Comparison of ENCODE assay signal across 26 cellular contexts in genomic region chr1:109269212-109269980, GRCh38. TPM values are rescaled to one million over a fixed set of nuclear protein-coding genes. Genes with fewer than 3 reads are reported as not detected.
"Had no signal": no experiment of that assay in that cellular context is flagged by ENCODE, and none has a peak within 500 bp of the region (broad histone marks: within the 10 kb centered on the region; RNA-seq: fewer than 3 reads in every experiment).

No MANE protein-coding gene starts in this region.

- H3K9ac ChIP-seq: neural progenitor cell had no signal

- H3K4me1 Mint-ChIP-seq: activated B cell treated with CpG ODN at 0.5 μM for 24 hours had no signal

- H3K9me3 Mint-ChIP-seq: activated B cell treated with CpG ODN at 0.5 μM for 24 hours; activated CD4-positive, alpha-beta memory T cell treated with anti-CD3 and anti-CD28 coated beads for 36 hours; activated naive CD4-positive, alpha-beta T cell treated with anti-CD3 and anti-CD28 coated beads, Interleukin-2, amount 50 U/mL, for 72 hours; activated T-helper 1 cell treated with anti-CD3 and anti-CD28 coated beads, Interleukin-12 subunit alpha, Interleukin-12 subunit beta, Interleukin-2, Interleukin-4 antibody, amounts not matched to agents 30 ng/mL and 10 ng/mL and 1 ng/mL, durations not matched to agents 14 hours and 24 hours and 36 hours; naive thymus-derived CD4-positive, alpha-beta T cell; neural progenitor cell had no signal

- DNase-seq: activated B cell treated with CpG ODN at 0.5 μM for 24 hours; activated CD4-positive, alpha-beta memory T cell treated with anti-CD3 and anti-CD28 coated beads for 36 hours; activated CD4-positive, alpha-beta T cell treated with anti-CD3 and anti-CD28 coated beads for 4 hours; activated gamma-delta T cell treated with Interleukin-2 at 50 U/mL for 16 hours; activated T-cell treated with anti-CD3 and anti-CD28 coated beads for 4 hours; endodermal cell; foreskin fibroblast; glutamatergic neuron; hippocampal formation; islet precursor cell; mesenchymal stem cell; naive thymus-derived CD4-positive, alpha-beta T cell; stimulated activated CD4-positive, alpha-beta T cell treated with anti-CD3 and anti-CD28 coated beads, Interleukin-2, amount 100 ng/mL, for 24 hours; stimulated activated naive CD4-positive, alpha-beta T cell treated with Interleukin-2 at 50 U/mL for 16 hours; uterus had no signal

- FAIRE-seq: bronchial epithelial cell, pancreas had no signal

- H3K27me3 ChIP-seq: adrenal gland, neural progenitor cell, pancreas, tibial nerve, uterus had no signal

- H2AFZ ChIP-seq: neural progenitor cell had no signal

- H3K4me3 ChIP-seq: adrenal gland, mucosa of descending colon, neural progenitor cell, pancreas, tibial nerve, uterus had no signal

- H3K4me2 ChIP-seq: neural progenitor cell had no signal

- H3K27me3 Mint-ChIP-seq: activated B cell treated with CpG ODN at 0.5 μM for 24 hours; activated CD4-positive, alpha-beta memory T cell treated with anti-CD3 and anti-CD28 coated beads for 36 hours; naive thymus-derived CD4-positive, alpha-beta T cell had no signal

- H3K4me1 ChIP-seq: adrenal gland, neural progenitor cell, uterus had no signal

- H3K36me3 Mint-ChIP-seq: activated CD4-positive, alpha-beta memory T cell treated with anti-CD3 and anti-CD28 coated beads for 36 hours; activated naive CD4-positive, alpha-beta T cell treated with anti-CD3 and anti-CD28 coated beads, Interleukin-2, amount 50 U/mL, for 72 hours had no signal

- H3K27ac Mint-ChIP-seq: activated B cell treated with CpG ODN at 0.5 μM for 24 hours; activated CD4-positive, alpha-beta memory T cell treated with anti-CD3 and anti-CD28 coated beads for 36 hours; activated T-helper 1 cell treated with anti-CD3 and anti-CD28 coated beads, Interleukin-12 subunit alpha, Interleukin-12 subunit beta, Interleukin-2, Interleukin-4 antibody, amounts not matched to agents 30 ng/mL and 10 ng/mL and 1 ng/mL, durations not matched to agents 14 hours and 24 hours and 36 hours; endodermal cell had no signal

- ATAC-seq: activated naive CD4-positive, alpha-beta T cell treated with anti-CD3 and anti-CD28 coated beads, Interleukin-2, amount 50 U/mL, for 72 hours; mucosa of descending colon; naive thymus-derived CD4-positive, alpha-beta T cell; pancreas had no signal

- H3K27ac ChIP-seq: adrenal gland, epithelial cell of prostate, neural progenitor cell, pancreas, uterus had no signal

- H3K4me3 Mint-ChIP-seq: activated B cell treated with CpG ODN at 0.5 μM for 24 hours; activated CD4-positive, alpha-beta memory T cell treated with anti-CD3 and anti-CD28 coated beads for 36 hours; activated T-helper 1 cell treated with anti-CD3 and anti-CD28 coated beads, Interleukin-12 subunit alpha, Interleukin-12 subunit beta, Interleukin-2, Interleukin-4 antibody, amounts not matched to agents 30 ng/mL and 10 ng/mL and 1 ng/mL, durations not matched to agents 14 hours and 24 hours and 36 hours; endodermal cell; naive thymus-derived CD4-positive, alpha-beta T cell; neural progenitor cell had no signal

- H3K9me3 ChIP-seq: adrenal gland, mucosa of descending colon, pancreas, tibial nerve, uterus had no signal

- H3K36me3 ChIP-seq: adrenal gland, neural progenitor cell, pancreas, uterus had no signal

RNA-seq across cellular contexts. Expression of gene PSRC1, which starts 13.5 kb away (rescaled TPM):
- total RNA-seq: activated B cell treated with CpG ODN at 0.5 μM for 24 hours had no signal

RNA-seq across cellular contexts. Expression of gene MYBPHL, which starts 37.4 kb away (rescaled TPM):
- total RNA-seq: activated B cell treated with CpG ODN at 0.5 μM for 24 hours; activated CD4-positive, alpha-beta memory T cell treated with anti-CD3 and anti-CD28 coated beads for 36 hours; activated naive CD4-positive, alpha-beta T cell treated with anti-CD3 and anti-CD28 coated beads, Interleukin-2, amount 50 U/mL, for 72 hours; activated T-helper 1 cell treated with anti-CD3 and anti-CD28 coated beads, Interleukin-12 subunit alpha, Interleukin-12 subunit beta, Interleukin-2, Interleukin-4 antibody, amounts not matched to agents 30 ng/mL and 10 ng/mL and 1 ng/mL, durations not matched to agents 14 hours and 24 hours and 36 hours; endodermal cell; left lobe of liver; mucosa of descending colon; naive thymus-derived CD4-positive, alpha-beta T cell; subcutaneous adipose tissue; tibial nerve had no signal
- polyA plus RNA-seq: naive thymus-derived CD4-positive, alpha-beta T cell had no signal
